ENCODE assay signal across 16 cellular contexts in the genomic region with DNA sequence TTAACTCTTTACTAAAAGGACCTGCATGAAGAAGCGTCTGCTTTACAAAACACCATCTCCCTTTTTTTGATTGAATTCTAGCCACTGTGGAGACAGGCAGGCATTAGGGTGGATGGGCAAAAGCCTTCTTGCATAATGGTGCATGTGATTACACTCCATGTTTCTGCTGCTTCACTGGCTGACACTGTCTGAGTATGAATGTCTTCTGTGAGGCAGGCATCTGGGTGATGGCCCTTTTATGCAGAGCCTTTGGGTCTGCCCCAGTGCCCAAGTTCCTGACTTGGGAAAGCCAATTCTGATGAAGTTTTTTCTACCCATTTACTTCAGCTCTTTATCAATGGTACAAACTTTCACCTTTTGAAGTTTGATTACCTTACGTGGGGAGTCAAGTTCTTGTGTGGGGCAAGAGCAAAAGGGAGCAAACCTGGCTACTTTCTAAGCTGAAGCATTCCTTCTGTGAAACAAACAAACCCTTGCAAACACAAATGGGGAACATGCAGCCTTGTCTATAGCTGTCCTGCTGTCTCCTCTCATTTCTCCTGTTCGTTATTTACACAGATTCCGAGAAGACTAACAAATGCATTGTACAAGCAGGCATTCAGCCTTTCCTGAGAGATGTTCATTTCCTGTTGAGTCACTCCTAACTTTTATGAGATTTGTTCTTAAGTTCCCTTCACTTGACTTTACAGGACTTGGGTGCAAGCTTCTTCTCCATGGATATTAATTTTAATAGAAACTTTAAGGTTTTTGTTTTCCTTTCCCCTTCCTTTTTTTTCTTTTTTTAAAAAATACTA.
A peak's percentile ranks its signal among the peaks of the same experiment; 100 is the strongest.
DNase-seq lines count a peak whose midpoint lies in the region; ATAC-seq, FAIRE-seq and TF ChIP-seq lines count a peak whose summit lies in the region.
"Had no signal": no experiment of that assay in that cellular context is flagged by ENCODE, and none has a peak within 500 bp of the region (broad histone marks: within the 10 kb centered on the region; RNA-seq: fewer than 3 reads in every experiment).

No MANE protein-coding gene starts in this region.

- H3F3A ChIP-seq in PC-3 (ENCODE audit: low read length, unreplicated experiment): no peaks in the 10 kb centered on the region

- DNase-seq in EH (ENCODE audit: low read depth) (peak; percentile 73), PC-3 (peak; percentile 71), bronchial epithelial cell (ENCODE audit: low read depth) (peak; percentile 65), non-pigmented ciliary epithelial cell (ENCODE audit: low read depth) (peak; percentile 22)
- DNase-seq in activated naive CD4-positive, alpha-beta T cell (lab: John Stamatoyannopoulos, UW): no peak
- DNase-seq in activated CD4-positive, alpha-beta T cell treated with anti-CD3 and anti-CD28 coated beads for 4 hours: no peak
- DNase-seq in activated CD4-positive, CD25-positive, alpha-beta regulatory T cell (lab: John Stamatoyannopoulos, UW): no peak
- DNase-seq: activated CD8-positive, alpha-beta T cell treated with anti-CD3 and anti-CD28 coated beads, Interleukin-2, amount 10 ng/mL, durations not matched to agents 7 days and 5 days; AML-193; Caco-2; NCI-H2029 treated with DMSO at 0.1 percent for 48 hours; NCI-H524 treated with DMSO at 0.1 percent for 48 hours had no signal

- H3K36me3 ChIP-seq in PC-3 (ENCODE audit: low read depth, low read length): no peaks in the 10 kb centered on the region
- no peaks in the 10 kb centered on the region for H3K36me3 ChIP-seq in bronchial epithelial cell (ENCODE audit: control insufficient read depth, insufficient read depth, low read length)

- no TSS peak for BruUV-seq in PC-3 (replicated peaks; lab: Mats Ljungman, UMichigan)

- peak; percentile 85 for ATAC-seq in PC-3
- ATAC-seq in HG03342 (IDR thresholded peaks at IDR 0.05; ENCODE audit: unreplicated experiment): no peak
- ATAC-seq: activated CD8-positive, alpha-beta T cell treated with anti-CD3 and anti-CD28 coated beads, Interleukin-2, amount 10 ng/mL, durations not matched to agents 7 days and 5 days had no signal

- peaks cover 12% of the 10 kb centered on the region for H3K4me1 ChIP-seq in PC-3 (ENCODE audit: insufficient read depth, low read length)
- H3K4me1 ChIP-seq: Caco-2 had no signal

- peak overlapping the region; percentile 43; the same call in 1 of the 2 replicates for H3K4me2 ChIP-seq in PC-3 (ENCODE audit: low read length)

- H3K27me3 ChIP-seq in PC-3 (ENCODE audit: low read length) (no peaks in the 10 kb centered on the region), bronchial epithelial cell (ENCODE audit: control insufficient read depth, insufficient read depth, low read length) (no peaks in the 10 kb centered on the region)

- CTCF ChIA-PET in PC-3 (lab: Charles Lee): no interaction called here

- intact Hi-C loops in PC-3 (cut with micrococcal nuclease): no loop called here

- no peaks in the 10 kb centered on the region for H3K79me2 ChIP-seq in PC-3 (ENCODE audit: low read length)

- H3K27ac ChIP-seq in PC-3 (ENCODE audit: low read length): peak overlapping the region; percentile 32; the same call in 1 of the 2 replicates
- H3K27ac ChIP-seq: SK-N-MC, VCaP had no signal

- POLR2A ChIA-PET in PC-3 (lab: Charles Lee; ENCODE audit: unreplicated experiment): no interaction called here

- TF ChIP-seq CTCF in PC-3 (conservative IDR thresholded peaks at IDR 0.05; ENCODE audit: low read depth, low read length) (no peak), bronchial epithelial cell (IDR thresholded peaks at IDR 0.05; ENCODE audit: insufficient read depth, low read length, severe bottlenecking) (no peak)

- no peaks in the 10 kb centered on the region for H3K9me2 ChIP-seq in PC-3 (replicated peaks; ENCODE audit: low read length)

- H3K4me3 ChIP-seq in PC-3 (ENCODE audit: low read length) (no peak overlapping the region), bronchial epithelial cell (ENCODE audit: low read depth, low read length) (no peak overlapping the region)
- H3K4me3 ChIP-seq: SK-N-MC had no signal

- no peaks in the 10 kb centered on the region for H4K20me1 ChIP-seq in PC-3 (ENCODE audit: low read length)

- H3K9me3 ChIP-seq in PC-3 (ENCODE audit: low read length): no peaks in the 10 kb centered on the region
- H3K9me3 ChIP-seq: Caco-2 had no signal

- no peak for FAIRE-seq in bronchial epithelial cell (lab: Jason Lieb, UNC)
- FAIRE-seq: H54 had no signal

- H2AFZ ChIP-seq in PC-3 (ENCODE audit: low read length): peak overlapping the region; percentile 47; the same call in 1 of the 2 replicates

- no peak overlapping the region for H3K9ac ChIP-seq in PC-3 (ENCODE audit: low read length)

Comparison
In these comparisons a context has a peak if more than half of its experiments do, and no peak if none do; other contexts are left out.
1. DNase-seq: peak in EH (single experiment), PC-3 (single experiment), bronchial epithelial cell (single experiment) and non-pigmented ciliary epithelial cell (single experiment); none in activated naive CD4-positive, alpha-beta T cell (0 of 4), activated CD4-positive, alpha-beta T cell treated with anti-CD3 and anti-CD28 coated beads for 4 hours (0 of 2) and activated CD4-positive, CD25-positive, alpha-beta regulatory T cell (0 of 4).